ENCODE assay signal across 11 cellular contexts in the genomic region with DNA sequence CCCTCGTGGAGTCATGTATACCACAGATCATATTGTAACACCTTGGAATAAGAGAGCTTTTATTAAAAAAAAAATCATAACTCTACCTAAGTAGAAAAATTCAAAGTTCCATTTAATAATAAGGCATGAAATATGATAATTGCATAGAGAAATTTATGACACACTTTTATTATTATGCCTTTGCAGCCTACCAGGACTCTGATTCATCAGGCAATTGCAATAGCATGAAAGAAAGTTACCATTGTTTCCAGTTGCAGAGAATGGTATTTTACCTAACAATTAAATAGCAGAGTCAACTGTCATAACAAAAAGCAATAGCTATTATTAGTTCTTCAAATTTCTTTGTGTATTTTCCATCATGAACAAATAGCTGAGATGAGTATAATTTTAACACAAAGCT.
"Had no signal": no experiment of that assay in that cellular context is flagged by ENCODE, and none has a peak within 500 bp of the region (broad histone marks: within the 10 kb centered on the region; RNA-seq: fewer than 3 reads in every experiment).

No MANE protein-coding gene starts in this region.

- H3K27me3 ChIP-seq: cardiac muscle cell had no signal

- DNase-seq: activated CD4-positive, alpha-beta memory T cell treated with anti-CD3 and anti-CD28 coated beads, Interleukin-2, amount 10 ng/mL, durations not matched to agents 7 days and 5 days; activated CD4-positive, alpha-beta T cell treated with anti-CD3 and anti-CD28 coated beads for 1 hour; effector memory CD4-positive, alpha-beta T cell; head of caudate nucleus; psoas muscle; stimulated activated CD4-positive, alpha-beta T cell treated with anti-CD3 and anti-CD28 coated beads, Interleukin-2, amount 100 ng/mL, for 24 hours; stimulated activated naive B cell treated with anti-CD40 and anti-IgM and Interleukin-4, amounts not matched to agents 10 μg/mL and 1 μg/mL and 100 μg/mL, for 72 hours; T-helper 9 cell had no signal

- ATAC-seq: left lobe of liver; psoas muscle; sciatic nerve; stimulated activated naive B cell treated with anti-CD40 and anti-IgM and Interleukin-4, amounts not matched to agents 10 μg/mL and 1 μg/mL and 100 μg/mL, for 72 hours had no signal

- H3K9me3 ChIP-seq: psoas muscle had no signal

- H3K4me3 ChIP-seq: cardiac muscle cell, psoas muscle had no signal

- H3K4me1 ChIP-seq: psoas muscle had no signal

- H3K27ac ChIP-seq: cardiac muscle cell, psoas muscle had no signal

- H3K36me3 ChIP-seq: cardiac muscle cell had no signal
